22 cellular contexts compared by ENCODE assay signal in the genomic region with DNA sequence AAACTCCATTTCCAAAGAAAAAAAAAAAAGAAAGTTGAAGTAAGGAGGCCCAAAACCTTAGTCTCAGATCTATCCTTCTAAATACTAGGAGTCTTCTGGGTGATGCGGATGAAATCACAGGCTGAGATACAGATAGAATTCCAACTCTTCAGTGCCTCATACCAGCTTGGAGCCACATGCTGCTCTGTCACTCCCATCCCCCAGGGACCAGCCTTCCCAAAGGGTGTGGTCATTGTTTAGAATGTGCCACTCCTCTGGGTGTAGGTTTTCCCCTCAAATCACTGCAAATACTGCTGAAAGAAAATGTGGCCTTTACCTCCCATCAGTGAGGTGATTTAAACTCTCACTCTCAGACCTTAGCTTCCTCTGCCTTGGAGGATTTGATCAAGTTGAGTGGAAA.
DNase-seq lines count a peak whose midpoint lies in the region; ATAC-seq and TF ChIP-seq lines count a peak whose summit lies in the region.
"Had no signal": no experiment of that assay in that cellular context is flagged by ENCODE, and none has a peak within 500 bp of the region (broad histone marks: within the 10 kb centered on the region; RNA-seq: fewer than 3 reads in every experiment).

No MANE protein-coding gene starts in this region.

- dilution Hi-C loops in IMR-90 (cut with HindIII; ENCODE audit: low sequenced_read_pairs, unreplicated experiment), result no loop called here

- no peak for ATAC-seq in IMR-90 (ENCODE audit: low read depth)
- no peak for ATAC-seq in HG02623 (IDR thresholded peaks at IDR 0.05; ENCODE audit: unreplicated experiment)
- ATAC-seq: Panc1 had no signal

- DNase-seq in EL, result peak; percentile 23
- DNase-seq in IMR-90, result peak; percentile 21
- peak; percentile 29 for DNase-seq in adipocyte (ENCODE audit: low read depth)
- DNase-seq in mesendoderm, result peak; percentile 71
- DNase-seq in GM10266 (ENCODE audit: extremely low spot score), result no peak
- DNase-seq in OCI-LY7 (ENCODE audit: low spot score), result no peak
- DNase-seq in KBM-7, result no peak
- DNase-seq: caudate nucleus; effector CD8-positive, alpha-beta T cell; hippocampal formation; kidney; MM.1S; NCI-H1694; NCI-H510A treated with DMSO at 0.1 percent for 48 hours; nephron progenitor cell; SK-N-SH; small intestine; stimulated activated CD4-positive, alpha-beta T cell treated with anti-CD3 and anti-CD28 coated beads, Interleukin-4, amount 100 ng/mL, for 1 hour; substantia nigra; T1000 had no signal

- H2BK120ac ChIP-seq in IMR-90 (ENCODE audit: low read depth, low read length) (no peak overlapping the region), mesendoderm (ENCODE audit: low read depth, low read length) (no peak overlapping the region)

- H3K56ac ChIP-seq in IMR-90 (ENCODE audit: extremely low read depth, insufficient read depth, low read length) (no peak overlapping the region), mesendoderm (ENCODE audit: low read length) (no peak overlapping the region)

- H3K79me2 ChIP-seq in mesendoderm (ENCODE audit: control insufficient read depth, insufficient read depth, low read length), result no peaks in the 10 kb centered on the region
- no peaks in the 10 kb centered on the region for H3K79me2 ChIP-seq in OCI-LY7 (ENCODE audit: insufficient read depth, low read depth, low read length)

- H4K91ac ChIP-seq in IMR-90 (ENCODE audit: insufficient read depth, low read depth, low read length), result no peak overlapping the region

- no peak overlapping the region for H2AK9ac ChIP-seq in IMR-90 (replicated peaks; ENCODE audit: low read depth, low read length, poor library complexity)

- H3K4ac ChIP-seq in IMR-90 (ENCODE audit: low read depth, low read length) (no peak overlapping the region), mesendoderm (ENCODE audit: low read depth, low read length) (no peak overlapping the region)

- no peak overlapping the region; the same call in 1 of the 2 replicates for H2AK5ac ChIP-seq in IMR-90 (ENCODE audit: low read depth, low read length)
- no peak overlapping the region for H2AK5ac ChIP-seq in mesendoderm (ENCODE audit: low read length)

- POLR2A ChIA-PET in IMR-90 (lab: Charles Lee; ENCODE audit: unreplicated experiment), result no interaction called here
- POLR2A ChIA-PET in OCI-LY7 (lab: Charles Lee), result no interaction called here

- in situ Hi-C loops in IMR-90 (cut with MboI; ENCODE audit: low sequenced_read_pairs) (no loop called here), KBM-7 (cut with MboI; ENCODE audit: low pct_unique_long_range_greater_than_20kb, low sequenced_read_pairs) (no loop called here)

- H3K9me1 ChIP-seq in IMR-90 (ENCODE audit: insufficient read depth, low read length), result peaks cover 12% of the 10 kb centered on the region; the same call in 1 of the 2 replicates

- H4K5ac ChIP-seq in IMR-90 (ENCODE audit: low read depth, low read length) (no peak overlapping the region), mesendoderm (ENCODE audit: low read length) (no peak overlapping the region)

- no peak for TF ChIP-seq CTCF in IMR-90 (conservative IDR thresholded peaks at IDR 0.05; ENCODE audit: low read depth, low read length)
- TF ChIP-seq CTCF in GM10266 (IDR thresholded peaks at IDR 0.05; ENCODE audit: control insufficient read depth, insufficient read depth, low read depth, missing control alignments), result no peak
- TF ChIP-seq CTCF in OCI-LY7 (conservative IDR thresholded peaks at IDR 0.05; ENCODE audit: low read length), result no peak

- H4K20me1 ChIP-seq in IMR-90 (ENCODE audit: insufficient read depth, low read length) (no peaks in the 10 kb centered on the region), OCI-LY7 (ENCODE audit: insufficient read depth, low read length) (no peaks in the 10 kb centered on the region)

- CTCF ChIA-PET in IMR-90 (lab: Yijun Ruan, JAX), result no interaction called here
- CTCF ChIA-PET in OCI-LY7 (lab: Charles Lee; ENCODE audit: unreplicated experiment), result no interaction called here

- H3K27me3 ChIP-seq in IMR-90 (ENCODE audit: control insufficient read depth, insufficient read depth, low read length), result peaks cover 2% of the 10 kb centered on the region; the same call in 1 of the 2 replicates
- H3K27me3 ChIP-seq in adipocyte (replicated peaks; ENCODE audit: control insufficient read depth, insufficient read depth, low read length), result no peaks in the 10 kb centered on the region
- no peaks in the 10 kb centered on the region for H3K27me3 ChIP-seq in mesendoderm (ENCODE audit: insufficient read depth, low read length, poor library complexity)

- H3K36me3 ChIP-seq in IMR-90 (ENCODE audit: control insufficient read depth, insufficient read depth, low read length) (no peaks in the 10 kb centered on the region), adipocyte (ENCODE audit: control insufficient read depth, insufficient read depth, low read length, severe bottlenecking) (no peaks in the 10 kb centered on the region), mesendoderm (ENCODE audit: control insufficient read depth, insufficient read depth, low read length) (no peaks in the 10 kb centered on the region), OCI-LY7 (ENCODE audit: insufficient read depth, low read length) (no peaks in the 10 kb centered on the region)

- no peak for TF ChIP-seq RAD21 in IMR-90 (IDR thresholded peaks at IDR 0.05; ENCODE audit: low read length)

- H3K4me3 ChIP-seq in IMR-90 (ENCODE audit: insufficient read depth, low read depth, low read length) (no peak overlapping the region), adipocyte (ENCODE audit: low read length) (no peak overlapping the region), mesendoderm (ENCODE audit: low read length) (no peak overlapping the region), OCI-LY7 (ENCODE audit: low read depth, low read length, poor library complexity, severe bottlenecking) (no peak overlapping the region)

- H2AFZ ChIP-seq in IMR-90 (replicated peaks; ENCODE audit: low read length, poor library complexity), result peak overlapping the region; percentile 2
- no peak overlapping the region for H2AFZ ChIP-seq in OCI-LY7 (ENCODE audit: low read length)

- H2BK5ac ChIP-seq in IMR-90 (ENCODE audit: low read depth, low read length, poor library complexity, severe bottlenecking), result no peak overlapping the region
- H2BK5ac ChIP-seq in mesendoderm (ENCODE audit: low read length), result no peak overlapping the region

- no peak overlapping the region for H3K27ac ChIP-seq in IMR-90 (ENCODE audit: insufficient read depth, low read length)
- H3K27ac ChIP-seq in mesendoderm (ENCODE audit: low read depth, low read length), result no peak overlapping the region
- no peak overlapping the region for H3K27ac ChIP-seq in OCI-LY7 (ENCODE audit: low read depth, low read length, poor library complexity, severe bottlenecking)

- no peaks in the 10 kb centered on the region for H3K9me3 ChIP-seq in IMR-90 (ENCODE audit: control insufficient read depth, insufficient read depth, low read length)
- H3K9me3 ChIP-seq in adipocyte (ENCODE audit: control insufficient read depth, low read length), result no peaks in the 10 kb centered on the region
- no peaks in the 10 kb centered on the region for H3K9me3 ChIP-seq in OCI-LY7 (ENCODE audit: low read length)
- H3K9me3 ChIP-seq: SK-N-SH had no signal

- H3K23ac ChIP-seq in IMR-90 (ENCODE audit: low read depth, low read length) (no peak overlapping the region), mesendoderm (ENCODE audit: low read length) (no peak overlapping the region)

- H4K8ac ChIP-seq in IMR-90 (ENCODE audit: low read depth in 2 of 2, low read length in 2 of 2) (no peak overlapping the region), mesendoderm (ENCODE audit: low read depth, low read length) (no peak overlapping the region)

- H3K4me1 ChIP-seq in IMR-90 (ENCODE audit: control insufficient read depth, insufficient read depth, low read length), result peaks cover 6% of the 10 kb centered on the region; the same call in 1 of the 2 replicates
- peaks cover 9% of the 10 kb centered on the region for H3K4me1 ChIP-seq in adipocyte (ENCODE audit: control insufficient read depth, insufficient read depth, low read length)
- peaks cover 11% of the 10 kb centered on the region for H3K4me1 ChIP-seq in mesendoderm (ENCODE audit: control insufficient read depth, low read depth, low read length)
- H3K4me1 ChIP-seq in OCI-LY7 (ENCODE audit: insufficient read depth, low read length, poor library complexity, severe bottlenecking), result no peaks in the 10 kb centered on the region

- no peak overlapping the region for H2BK15ac ChIP-seq in IMR-90 (ENCODE audit: low read depth, low read length)
- H2BK15ac ChIP-seq in mesendoderm (replicated peaks; ENCODE audit: low read depth), result no peak overlapping the region

- no CpG with 5 or more reads among the region's 1 CpG for WGBS in IMR-90 (ENCODE audit: extremely low coverage in 2 of 2, insufficient read length in 1 of 2), 2 experiments
- no CpG with 5 or more reads among the region's 1 CpG for WGBS in mesendoderm (ENCODE audit: extremely low coverage, insufficient coverage, low lambda C conversion rate)

- no peak overlapping the region for H3K4me2 ChIP-seq in IMR-90 (ENCODE audit: low read depth, low read length)
- no peak overlapping the region for H3K4me2 ChIP-seq in mesendoderm (ENCODE audit: low read length)
- no peak overlapping the region for H3K4me2 ChIP-seq in OCI-LY7 (ENCODE audit: low read length)
- H3K4me2 ChIP-seq: SK-N-SH had no signal

- intact Hi-C loops in IMR-90 (cut with micrococcal nuclease) (no loop called here), OCI-LY7 (cut with micrococcal nuclease; ENCODE audit: unreplicated experiment) (no loop called here)

- H3K79me1 ChIP-seq in IMR-90 (ENCODE audit: low read depth in 1 of 2, low read length in 2 of 2) (no peaks in the 10 kb centered on the region), mesendoderm (ENCODE audit: low read length) (no peaks in the 10 kb centered on the region)

- H3K9ac ChIP-seq in IMR-90 (ENCODE audit: low read depth, low read length) (no peak overlapping the region), adipocyte (ENCODE audit: low read length) (no peak overlapping the region), mesendoderm (ENCODE audit: low read length) (no peak overlapping the region)
- H3K9ac ChIP-seq: SK-N-SH had no signal

- H2BK20ac ChIP-seq in IMR-90 (ENCODE audit: low read depth, low read length), result no peak overlapping the region

- H3K18ac ChIP-seq in IMR-90 (ENCODE audit: low read depth, low read length) (no peak overlapping the region), mesendoderm (ENCODE audit: low read length) (no peak overlapping the region)

- TF ChIP-seq POLR2A in IMR-90 (IDR thresholded peaks at IDR 0.05; ENCODE audit: low read depth, low read length), result no peak

- no peak overlapping the region for H3K14ac ChIP-seq in IMR-90 (replicated peaks; ENCODE audit: low read depth, low read length)

- BruUV-seq in IMR-90 (replicated peaks; lab: Mats Ljungman, UMichigan), result no TSS peak
- no TSS peak for BruUV-seq in OCI-LY7 (replicated peaks; lab: Mats Ljungman, UMichigan)

- H3K9me2 ChIP-seq in OCI-LY7 (ENCODE audit: insufficient read depth, low read length), result no peaks in the 10 kb centered on the region
- H3K9me2 ChIP-seq: SK-N-SH had no signal

Comparison
In these comparisons a context has a peak if more than half of its experiments do, and no peak if none do; other contexts are left out.
1. DNase-seq: peak in EL (single experiment), IMR-90 (single experiment), adipocyte (single experiment) and mesendoderm (single experiment); none in GM10266 (single experiment), OCI-LY7 (single experiment) and KBM-7 (single experiment).